In the genomic region with DNA sequence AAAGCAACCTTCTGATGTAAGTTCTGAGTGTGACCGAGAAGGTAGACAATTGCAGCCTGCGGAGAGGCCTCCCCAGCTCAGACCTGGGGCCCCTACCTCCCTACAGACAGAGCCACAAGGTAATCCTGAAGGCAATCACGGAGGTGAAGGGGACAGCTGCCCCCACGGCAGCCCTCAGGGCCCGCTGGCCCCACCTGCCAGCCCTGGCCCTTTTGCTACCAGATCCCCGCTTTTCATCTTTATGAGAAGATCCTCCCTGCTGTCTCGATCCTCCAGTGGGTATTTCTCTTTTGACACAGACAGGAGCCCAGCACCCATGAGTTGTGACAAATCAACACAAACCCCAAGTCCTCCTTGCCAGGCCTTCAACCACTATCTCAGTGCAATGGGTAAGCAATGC, we compare ENCODE assay signal across 11 cellular contexts. TPM values are rescaled to one million over a fixed set of nuclear protein-coding genes. Genes with fewer than 3 reads are reported as not detected.
DNase-seq lines count a peak whose midpoint lies in the region; ATAC-seq and TF ChIP-seq lines count a peak whose summit lies in the region.
"Had no signal": no experiment of that assay in that cellular context is flagged by ENCODE, and none has a peak within 500 bp of the region (broad histone marks: within the 10 kb centered on the region; RNA-seq: fewer than 3 reads in every experiment).

No MANE protein-coding gene starts in this region.

- no peak for TF ChIP-seq CTCF in activated CD8-positive, alpha-beta T cell treated with anti-CD3 and anti-CD28 coated beads for 36 hours (IDR thresholded peaks at IDR 0.05)
- TF ChIP-seq CTCF in upper lobe of right lung (IDR thresholded peaks at IDR 0.05), result no peak

- H3K9me3 ChIP-seq in mesodermal cell (ENCODE audit: control insufficient read depth, low read length) (no peaks in the 10 kb centered on the region), upper lobe of right lung (no peaks in the 10 kb centered on the region)
- H3K9me3 ChIP-seq: upper lobe of left lung had no signal

- H3K9me3 Mint-ChIP-seq in stimulated activated naive CD8-positive, alpha-beta T cell treated with anti-CD3 and anti-CD28 coated beads, Interleukin-15, Interleukin-2, amounts not matched to agents 100 ng/mL and 50 ng/mL, for 24 hours, result no peaks in the 10 kb centered on the region
- no peaks in the 10 kb centered on the region for H3K9me3 Mint-ChIP-seq in activated CD8-positive, alpha-beta T cell treated with anti-CD3 and anti-CD28 coated beads for 36 hours

- H3K4me3 Mint-ChIP-seq in stimulated activated naive CD8-positive, alpha-beta T cell treated with anti-CD3 and anti-CD28 coated beads, Interleukin-15, Interleukin-2, amounts not matched to agents 100 ng/mL and 50 ng/mL, for 24 hours, result peak overlapping the region; percentile 87
- peak overlapping the region; percentile 72 for H3K4me3 Mint-ChIP-seq in activated CD8-positive, alpha-beta T cell treated with anti-CD3 and anti-CD28 coated beads for 36 hours

- intact Hi-C loops in activated CD8-positive, alpha-beta T cell treated with anti-CD3 and anti-CD28 coated beads for 36 hours (cut with micrococcal nuclease), result no loop called here
- intact Hi-C loops in upper lobe of right lung (cut with DNase I), result no loop called here

- POLR2A ChIA-PET in activated CD8-positive, alpha-beta T cell treated with anti-CD3 and anti-CD28 coated beads for 36 hours (lab: Charles Lee), result no interaction called here

- no peak overlapping the region for H3K27ac ChIP-seq in mesodermal cell (ENCODE audit: low read depth, low read length, severe bottlenecking)
- no peak overlapping the region for H3K27ac ChIP-seq in upper lobe of right lung
- H3K27ac ChIP-seq: foreskin keratinocyte had no signal

- peak overlapping the region; percentile 68 for H3K4me3 ChIP-seq in mesodermal cell (ENCODE audit: extremely low read depth, insufficient read depth, low read length, poor library complexity, severe bottlenecking)
- H3K4me3 ChIP-seq in upper lobe of right lung, result peak overlapping the region; percentile 91

- peaks cover 13% of the 10 kb centered on the region for H3K4me1 ChIP-seq in mesodermal cell (ENCODE audit: control insufficient read depth, insufficient read depth, low read length, poor library complexity, severe bottlenecking)
- peaks cover 21% of the 10 kb centered on the region for H3K4me1 ChIP-seq in upper lobe of right lung

- 74 to 78% methylated on average over 5 to 6 of the region's 7 CpGs for WGBS in mesodermal cell (ENCODE audit: insufficient coverage in 2 of 2), 2 experiments

- no peak for DNase-seq in stimulated activated naive CD8-positive, alpha-beta T cell treated with anti-CD3 and anti-CD28 coated beads, Interleukin-15, Interleukin-2, amounts not matched to agents 100 U/mL and 50 U/mL, for 24 hours
- no peak for DNase-seq in activated CD8-positive, alpha-beta T cell treated with anti-CD3 and anti-CD28 coated beads for 36 hours
- no peak for DNase-seq in upper lobe of right lung
- DNase-seq in GM03348 (ENCODE audit: low spot score), result no peak
- no peak for DNase-seq in foreskin melanocyte
- DNase-seq: activated CD4-positive, alpha-beta T cell treated with anti-CD3 and anti-CD28 coated beads for 1 hour had no signal

- H3K36me3 ChIP-seq in mesodermal cell (ENCODE audit: control insufficient read depth, insufficient read depth, low read length), result peaks cover 38% of the 10 kb centered on the region
- H3K36me3 ChIP-seq in upper lobe of right lung, result peaks cover 39% of the 10 kb centered on the region

- peaks cover 2% of the 10 kb centered on the region for H3K27me3 ChIP-seq in upper lobe of right lung

- H3K36me3 Mint-ChIP-seq in stimulated activated naive CD8-positive, alpha-beta T cell treated with anti-CD3 and anti-CD28 coated beads, Interleukin-15, Interleukin-2, amounts not matched to agents 100 ng/mL and 50 ng/mL, for 24 hours (ENCODE audit: low read depth), result peaks cover 59% of the 10 kb centered on the region
- H3K36me3 Mint-ChIP-seq in activated CD8-positive, alpha-beta T cell treated with anti-CD3 and anti-CD28 coated beads for 36 hours (ENCODE audit: low read depth), result peaks cover 51% of the 10 kb centered on the region

- H3K27ac Mint-ChIP-seq in stimulated activated naive CD8-positive, alpha-beta T cell treated with anti-CD3 and anti-CD28 coated beads, Interleukin-15, Interleukin-2, amounts not matched to agents 100 ng/mL and 50 ng/mL, for 24 hours, result peak overlapping the region; percentile 36
- H3K27ac Mint-ChIP-seq in activated CD8-positive, alpha-beta T cell treated with anti-CD3 and anti-CD28 coated beads for 36 hours, result no peak overlapping the region

- no peak for ATAC-seq in stimulated activated naive CD8-positive, alpha-beta T cell treated with anti-CD3 and anti-CD28 coated beads, Interleukin-15, Interleukin-2, amounts not matched to agents 100 U/mL and 50 U/mL, for 24 hours
- no peak for ATAC-seq in activated CD8-positive, alpha-beta T cell treated with anti-CD3 and anti-CD28 coated beads for 36 hours
- ATAC-seq in upper lobe of right lung (no peak), HG03045 (IDR thresholded peaks at IDR 0.05; ENCODE audit: unreplicated experiment) (no peak)

- peaks cover 9% of the 10 kb centered on the region for H3K27me3 Mint-ChIP-seq in stimulated activated naive CD8-positive, alpha-beta T cell treated with anti-CD3 and anti-CD28 coated beads, Interleukin-15, Interleukin-2, amounts not matched to agents 100 ng/mL and 50 ng/mL, for 24 hours
- H3K27me3 Mint-ChIP-seq in activated CD8-positive, alpha-beta T cell treated with anti-CD3 and anti-CD28 coated beads for 36 hours, result peaks cover 11% of the 10 kb centered on the region

- H3K4me1 Mint-ChIP-seq in stimulated activated naive CD8-positive, alpha-beta T cell treated with anti-CD3 and anti-CD28 coated beads, Interleukin-15, Interleukin-2, amounts not matched to agents 100 ng/mL and 50 ng/mL, for 24 hours (ENCODE audit: low read depth), result peaks cover 61% of the 10 kb centered on the region
- peaks cover 52% of the 10 kb centered on the region for H3K4me1 Mint-ChIP-seq in activated CD8-positive, alpha-beta T cell treated with anti-CD3 and anti-CD28 coated beads for 36 hours (ENCODE audit: low read depth)

- CTCF ChIA-PET in activated CD8-positive, alpha-beta T cell treated with anti-CD3 and anti-CD28 coated beads for 36 hours (lab: Charles Lee), result interaction anchor here (3.4 kb wide), 1 partner anchor 10 kb away, joined by 11 read pairs; no protein-coding TSS in a partner anchor

RNA-seq across cellular contexts. Expression of a gene that starts 3.0 kb away (rescaled TPM):
- 10 to 100 TPM; 19.8 to 22.6 TPM for total RNA-seq in activated CD8-positive, alpha-beta T cell treated with anti-CD3 and anti-CD28 coated beads for 36 hours
- polyA plus RNA-seq in mesodermal cell (2013, experiment 1 of 2), result 11.6 TPM
- polyA plus RNA-seq in mesodermal cell (2013, experiment 2 of 2), result 9.4 TPM
- total RNA-seq in upper lobe of right lung, result 23.9 TPM
